25 cellular contexts compared by ENCODE assay signal in the genomic region with DNA sequence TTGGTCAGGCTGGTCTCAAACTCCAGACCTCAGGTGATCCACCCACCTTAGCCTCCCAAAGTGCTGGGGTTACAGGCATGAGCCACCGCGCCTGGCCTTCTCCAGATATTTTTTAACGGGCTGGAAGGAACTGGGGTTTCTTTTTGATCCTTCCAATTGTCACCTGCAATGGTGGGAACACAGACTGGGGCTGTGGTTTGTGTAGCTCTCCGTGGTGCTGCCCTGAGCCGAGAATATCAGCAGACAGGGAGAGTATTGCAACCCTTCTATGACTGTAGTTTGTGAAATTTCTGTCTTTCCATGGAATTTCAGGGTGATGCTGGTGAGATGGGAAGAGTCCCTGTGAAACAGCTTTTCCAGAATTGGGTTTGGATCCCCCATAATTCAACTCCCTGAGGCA.
A peak's percentile ranks its signal among the peaks of the same experiment; 100 is the strongest.
DNase-seq lines count a peak whose midpoint lies in the region; ATAC-seq, FAIRE-seq and TF ChIP-seq lines count a peak whose summit lies in the region.
"Had no signal": no experiment of that assay in that cellular context is flagged by ENCODE, and none has a peak within 500 bp of the region (broad histone marks: within the 10 kb centered on the region; RNA-seq: fewer than 3 reads in every experiment).

No MANE protein-coding gene starts in this region.

- H3K36me3 Mint-ChIP-seq in GM23338 (ENCODE audit: low read depth) (no peaks in the 10 kb centered on the region), memory B cell (peaks cover 2% of the 10 kb centered on the region)
- H3K36me3 Mint-ChIP-seq in activated T-helper 2 cell treated with anti-CD3 and anti-CD28 coated beads, Interferon-gamma antibody, Interleukin-2, Interleukin-4, amounts not matched to agents 10 μg/mL and 5 μg/mL and 100 μg/mL, durations not matched to agents 14 hours and 24 hours and 36 hours (ENCODE audit: low read depth): no peaks in the 10 kb centered on the region
- no peaks in the 10 kb centered on the region for H3K36me3 Mint-ChIP-seq in activated CD4-positive, alpha-beta T cell treated with anti-CD3 and anti-CD28 coated beads, Interleukin-2, amount 10 ng/mL, durations not matched to agents 24 days and 14 days (ENCODE audit: low read depth)
- H3K36me3 Mint-ChIP-seq: activated naive CD4-positive, alpha-beta T cell treated with anti-CD3 and anti-CD28 coated beads, Interleukin-2, amount 50 U/mL, for 24 hours had no signal

- H3K27me3 ChIP-seq in GM23338 (ENCODE audit: insufficient read depth) (no peaks in the 10 kb centered on the region), adipocyte (replicated peaks; ENCODE audit: control insufficient read depth, insufficient read depth, low read length) (peaks cover 49% of the 10 kb centered on the region), body of pancreas (no peaks in the 10 kb centered on the region)
- H3K27me3 ChIP-seq: upper lobe of left lung had no signal

- no peak for TF ChIP-seq RAD21 in A549 (conservative IDR thresholded peaks at IDR 0.05 in 1 of 2, IDR thresholded peaks at IDR 0.05 in 1 of 2)

- TF ChIP-seq POLR2A in A549 (IDR thresholded peaks at IDR 0.05; ENCODE audit: low read length) (no peak), body of pancreas (IDR thresholded peaks at IDR 0.05) (no peak)

- H3K27ac Mint-ChIP-seq in GM23338: no peak overlapping the region
- peak overlapping the region; percentile 62 for H3K27ac Mint-ChIP-seq in memory B cell
- no peak overlapping the region for H3K27ac Mint-ChIP-seq in activated T-helper 2 cell treated with anti-CD3 and anti-CD28 coated beads, Interferon-gamma antibody, Interleukin-2, Interleukin-4, amounts not matched to agents 10 μg/mL and 5 μg/mL and 100 μg/mL, durations not matched to agents 14 hours and 24 hours and 36 hours
- H3K27ac Mint-ChIP-seq in activated CD4-positive, alpha-beta T cell treated with anti-CD3 and anti-CD28 coated beads, Interleukin-2, amount 10 ng/mL, durations not matched to agents 24 days and 14 days: no peak overlapping the region
- H3K27ac Mint-ChIP-seq: activated CD4-positive, alpha-beta T cell treated with anti-CD3 and anti-CD28 coated beads, Interleukin-2, amount 10 ng/mL, durations not matched to agents 7 days and 5 days; activated naive CD4-positive, alpha-beta T cell treated with anti-CD3 and anti-CD28 coated beads, Interleukin-2, amount 50 U/mL, for 24 hours; activated T-helper 1 cell treated with anti-CD3 and anti-CD28 coated beads, Interleukin-12 subunit alpha, Interleukin-12 subunit beta, Interleukin-2, Interleukin-4 antibody, amounts not matched to agents 30 ng/mL and 10 ng/mL and 1 ng/mL, durations not matched to agents 14 hours and 24 hours and 36 hours; dendritic cell treated with granulocyte-macrophage colony-stimulating factor and Interleukin-4, amounts not matched to agents 40 ng/mL and 50 ng/mL, for 4 days; HFFc6; T-helper 2 cell treated with Interferon-gamma antibody and Interleukin-4, amounts not matched to agents 5 μg/mL and 100 μg/mL, for 36 hours had no signal

- 68% methylated on average over 5 of the region's 5 CpGs for WGBS in A549 (ENCODE audit: missing lambda C conversion rate)
- WGBS in body of pancreas, 2 donors: 20 to 28% methylated on average over 5 of the region's 5 CpGs

- peaks cover 20% of the 10 kb centered on the region for H3K4me1 Mint-ChIP-seq in GM23338
- peaks cover 33% of the 10 kb centered on the region for H3K4me1 Mint-ChIP-seq in memory B cell
- H3K4me1 Mint-ChIP-seq in activated T-helper 2 cell treated with anti-CD3 and anti-CD28 coated beads, Interferon-gamma antibody, Interleukin-2, Interleukin-4, amounts not matched to agents 10 μg/mL and 5 μg/mL and 100 μg/mL, durations not matched to agents 14 hours and 24 hours and 36 hours (ENCODE audit: low read depth): no peaks in the 10 kb centered on the region
- no peaks in the 10 kb centered on the region for H3K4me1 Mint-ChIP-seq in activated CD4-positive, alpha-beta T cell treated with anti-CD3 and anti-CD28 coated beads, Interleukin-2, amount 10 ng/mL, durations not matched to agents 24 days and 14 days
- H3K4me1 Mint-ChIP-seq: activated CD4-positive, alpha-beta T cell treated with anti-CD3 and anti-CD28 coated beads, Interleukin-2, amount 10 ng/mL, durations not matched to agents 7 days and 5 days; activated naive CD4-positive, alpha-beta T cell treated with anti-CD3 and anti-CD28 coated beads, Interleukin-2, amount 50 U/mL, for 24 hours had no signal

- TF ChIP-seq CTCF in A549 (IDR thresholded peaks at IDR 0.05) (no peak), GM23338 (conservative IDR thresholded peaks at IDR 0.05; ENCODE audit: low read depth in 2 of 2) (no peak), body of pancreas (IDR thresholded peaks at IDR 0.05) (no peak)

- H3K4me2 ChIP-seq in A549 (no peak overlapping the region), GM23338 (no peak overlapping the region)
- H3K4me2 ChIP-seq: KMS-11 had no signal

- no peaks in the 10 kb centered on the region for H3K9me2 ChIP-seq in GM23338 (ENCODE audit: insufficient read depth)

- CTCF ChIA-PET in A549 (lab: Yijun Ruan, JAX): interaction anchor here (0.9 to 1.6 kb wide), 3 partner anchors 51 to 150 kb away, joined by 3 to 5 read pairs (median 4); no protein-coding TSS in a partner anchor

- DNase-seq in A549 (ENCODE audit: low read depth in 1 of 2, low spot score in 1 of 2) (no peak), GM23338 (ENCODE audit: low spot score) (peak; percentile 36), adipocyte (ENCODE audit: low read depth) (peak; percentile 5), memory B cell (ENCODE audit: low spot score in 2 of 2) (no peak), body of pancreas (no peak), NCI-H1105 treated with DMSO at 0.1 percent for 48 hours (lab: John Stamatoyannopoulos, UW) (no peak)
- no peak for DNase-seq in activated T-helper 2 cell treated with anti-CD3 and anti-CD28 coated beads, Interferon-gamma antibody, Interleukin-2, Interleukin-4, amounts not matched to agents 10 μg/mL and 5 μg/mL and 100 μg/mL, durations not matched to agents 14 hours and 24 hours and 36 hours (ENCODE audit: low spot score)
- no peak for DNase-seq in activated CD4-positive, alpha-beta T cell treated with anti-CD3 and anti-CD28 coated beads, Interleukin-2, amount 10 ng/mL, durations not matched to agents 24 days and 14 days
- DNase-seq: activated CD4-positive, alpha-beta T cell treated with anti-CD3 and anti-CD28 coated beads, Interleukin-2, amount 10 ng/mL, durations not matched to agents 7 days and 5 days; Calu3; caudate nucleus; NCI-H2171; NCI-H526; small intestine; stimulated activated CD4-positive, alpha-beta T cell treated with anti-CD3 and anti-CD28 coated beads, Interleukin-1b, Interleukin-23, amount 100 ng/mL, for 48 hours; upper lobe of left lung had no signal

- no peaks in the 10 kb centered on the region for H3K9me3 ChIP-seq in A549
- no peaks in the 10 kb centered on the region for H3K9me3 ChIP-seq in adipocyte (ENCODE audit: control insufficient read depth, low read length)
- H3K9me3 ChIP-seq in body of pancreas: no peaks in the 10 kb centered on the region
- H3K9me3 ChIP-seq: upper lobe of left lung had no signal

- H3K27me3 Mint-ChIP-seq in GM23338 (ENCODE audit: insufficient read depth, low read depth, poor library complexity) (peaks cover 4% of the 10 kb centered on the region), memory B cell (peaks cover 10% of the 10 kb centered on the region)
- H3K27me3 Mint-ChIP-seq in activated T-helper 2 cell treated with anti-CD3 and anti-CD28 coated beads, Interferon-gamma antibody, Interleukin-2, Interleukin-4, amounts not matched to agents 10 μg/mL and 5 μg/mL and 100 μg/mL, durations not matched to agents 14 hours and 24 hours and 36 hours (ENCODE audit: low read depth): peaks cover 1% of the 10 kb centered on the region
- H3K27me3 Mint-ChIP-seq in activated CD4-positive, alpha-beta T cell treated with anti-CD3 and anti-CD28 coated beads, Interleukin-2, amount 10 ng/mL, durations not matched to agents 24 days and 14 days: peaks cover 2% of the 10 kb centered on the region

- H3K27ac ChIP-seq in A549 (no peak overlapping the region), GM23338 (ENCODE audit: low read depth) (no peak overlapping the region), body of pancreas (no peak overlapping the region)
- H3K27ac ChIP-seq: C4-2B, KMS-11, upper lobe of left lung had no signal

- H3K36me3 ChIP-seq in GM23338 (ENCODE audit: insufficient read depth) (no peaks in the 10 kb centered on the region), adipocyte (ENCODE audit: control insufficient read depth, insufficient read depth, low read length, severe bottlenecking) (no peaks in the 10 kb centered on the region), body of pancreas (replicated peaks in 1 of 2; ENCODE audit: insufficient read depth in 1 of 2, low read depth in 2 of 2) (no peaks in the 10 kb centered on the region)
- H3K36me3 ChIP-seq: upper lobe of left lung had no signal

- H3K9ac ChIP-seq in adipocyte (ENCODE audit: low read length): no peak overlapping the region
- H3K9ac ChIP-seq: KMS-11 had no signal

- intact Hi-C loops in activated T-helper 2 cell treated with anti-CD3 and anti-CD28 coated beads, Interferon-gamma antibody, Interleukin-2, Interleukin-4, amounts not matched to agents 10 μg/mL and 5 μg/mL and 100 μg/mL, durations not matched to agents 14 hours and 24 hours and 36 hours (cut with micrococcal nuclease): no loop called here
- intact Hi-C loops in body of pancreas (cut with DNase I): no loop called here
- intact Hi-C loops in activated CD4-positive, alpha-beta T cell treated with anti-CD3 and anti-CD28 coated beads, Interleukin-2, amount 10 ng/mL, durations not matched to agents 24 days and 14 days (cut with micrococcal nuclease): no loop called here

- H2AFZ ChIP-seq in GM23338: no peak overlapping the region

- H3K9me3 Mint-ChIP-seq in GM23338: no peaks in the 10 kb centered on the region; the same call in 2 of the 3 replicates
- H3K9me3 Mint-ChIP-seq in memory B cell: peaks cover 2% of the 10 kb centered on the region
- no peaks in the 10 kb centered on the region for H3K9me3 Mint-ChIP-seq in activated T-helper 2 cell treated with anti-CD3 and anti-CD28 coated beads, Interferon-gamma antibody, Interleukin-2, Interleukin-4, amounts not matched to agents 10 μg/mL and 5 μg/mL and 100 μg/mL, durations not matched to agents 14 hours and 24 hours and 36 hours
- H3K9me3 Mint-ChIP-seq in activated CD4-positive, alpha-beta T cell treated with anti-CD3 and anti-CD28 coated beads, Interleukin-2, amount 10 ng/mL, durations not matched to agents 24 days and 14 days: no peaks in the 10 kb centered on the region
- H3K9me3 Mint-ChIP-seq: activated CD4-positive, alpha-beta T cell treated with anti-CD3 and anti-CD28 coated beads, Interleukin-2, amount 10 ng/mL, durations not matched to agents 7 days and 5 days; activated naive CD4-positive, alpha-beta T cell treated with anti-CD3 and anti-CD28 coated beads, Interleukin-2, amount 50 U/mL, for 24 hours; activated T-helper 1 cell treated with anti-CD3 and anti-CD28 coated beads, Interleukin-12 subunit alpha, Interleukin-12 subunit beta, Interleukin-2, Interleukin-4 antibody, amounts not matched to agents 30 ng/mL and 10 ng/mL and 1 ng/mL, durations not matched to agents 14 hours and 24 hours and 36 hours; dendritic cell treated with granulocyte-macrophage colony-stimulating factor and Interleukin-4, amounts not matched to agents 40 ng/mL and 50 ng/mL, for 4 days; HFFc6; T-helper 2 cell treated with Interferon-gamma antibody and Interleukin-4, amounts not matched to agents 5 μg/mL and 100 μg/mL, for 36 hours had no signal

- H3K4me1 ChIP-seq in A549: peaks cover 3% of the 10 kb centered on the region; the same call in 1 of the 3 replicates
- no peaks in the 10 kb centered on the region for H3K4me1 ChIP-seq in GM23338 (ENCODE audit: insufficient read depth)
- H3K4me1 ChIP-seq in adipocyte (ENCODE audit: control insufficient read depth, insufficient read depth, low read length): no peaks in the 10 kb centered on the region
- no peaks in the 10 kb centered on the region for H3K4me1 ChIP-seq in body of pancreas
- H3K4me1 ChIP-seq: upper lobe of left lung had no signal

- H3F3A ChIP-seq in GM23338 (replicated peaks; ENCODE audit: low read depth): no peaks in the 10 kb centered on the region

- H3K4me3 ChIP-seq in A549 (no peak overlapping the region), GM23338 (no peak overlapping the region), adipocyte (ENCODE audit: low read length) (no peak overlapping the region), body of pancreas (no peak overlapping the region)
- H3K4me3 ChIP-seq: lung, upper lobe of left lung had no signal

- ATAC-seq in A549 (no peak), GM23338 (peak; percentile 80), memory B cell (ENCODE audit: low read depth) (no peak), body of pancreas (no peak)

- POLR2A ChIA-PET in A549 (lab: Yijun Ruan, JAX): no interaction called here

- FAIRE-seq in A549 (lab: Jason Lieb, UNC): no peak
- FAIRE-seq: endometrium, small intestine had no signal

- no peak for TF ChIP-seq EP300 in A549 (IDR thresholded peaks at IDR 0.05)

- H4K20me1 ChIP-seq in GM23338 (replicated peaks; ENCODE audit: insufficient read depth): no peaks in the 10 kb centered on the region

- no peaks in the 10 kb centered on the region for H3K79me2 ChIP-seq in GM23338 (replicated peaks; ENCODE audit: insufficient read depth)

- H3K4me3 Mint-ChIP-seq in GM23338 (no peak overlapping the region), memory B cell (no peak overlapping the region)
- no peak overlapping the region for H3K4me3 Mint-ChIP-seq in activated T-helper 2 cell treated with anti-CD3 and anti-CD28 coated beads, Interferon-gamma antibody, Interleukin-2, Interleukin-4, amounts not matched to agents 10 μg/mL and 5 μg/mL and 100 μg/mL, durations not matched to agents 14 hours and 24 hours and 36 hours (ENCODE audit: low read depth)
- no peak overlapping the region for H3K4me3 Mint-ChIP-seq in activated CD4-positive, alpha-beta T cell treated with anti-CD3 and anti-CD28 coated beads, Interleukin-2, amount 10 ng/mL, durations not matched to agents 24 days and 14 days
- H3K4me3 Mint-ChIP-seq: activated CD4-positive, alpha-beta T cell treated with anti-CD3 and anti-CD28 coated beads, Interleukin-2, amount 10 ng/mL, durations not matched to agents 7 days and 5 days; activated naive CD4-positive, alpha-beta T cell treated with anti-CD3 and anti-CD28 coated beads, Interleukin-2, amount 50 U/mL, for 24 hours; activated T-helper 1 cell treated with anti-CD3 and anti-CD28 coated beads, Interleukin-12 subunit alpha, Interleukin-12 subunit beta, Interleukin-2, Interleukin-4 antibody, amounts not matched to agents 30 ng/mL and 10 ng/mL and 1 ng/mL, durations not matched to agents 14 hours and 24 hours and 36 hours; dendritic cell treated with granulocyte-macrophage colony-stimulating factor and Interleukin-4, amounts not matched to agents 40 ng/mL and 50 ng/mL, for 4 days; HFFc6; T-helper 2 cell treated with Interferon-gamma antibody and Interleukin-4, amounts not matched to agents 5 μg/mL and 100 μg/mL, for 36 hours had no signal

Comparison
In these comparisons a context has a peak if more than half of its experiments do, and no peak if none do; other contexts are left out.
1. DNase-seq: peak in GM23338 (single experiment) and adipocyte (single experiment); none in A549 (0 of 2), memory B cell (0 of 2), activated T-helper 2 cell treated with anti-CD3 and anti-CD28 coated beads, Interferon-gamma antibody, Interleukin-2, Interleukin-4, amounts not matched to agents 10 μg/mL and 5 μg/mL and 100 μg/mL, durations not matched to agents 14 hours and 24 hours and 36 hours (single experiment), body of pancreas (0 of 4), NCI-H1105 treated with DMSO at 0.1 percent for 48 hours (single experiment) and activated CD4-positive, alpha-beta T cell treated with anti-CD3 and anti-CD28 coated beads, Interleukin-2, amount 10 ng/mL, durations not matched to agents 24 days and 14 days (single experiment).